In genomic region chr3:183178833-183179549, GRCh38 we compare ENCODE assay signal across 8 cellular contexts. TPM values are rescaled to one million over a fixed set of nuclear protein-coding genes. Genes with fewer than 3 reads are reported as not detected.
DNase-seq lines count a peak whose midpoint lies in the region; ATAC-seq and TF ChIP-seq lines count a peak whose summit lies in the region.

No MANE protein-coding gene starts in this region.

- DNase-seq in GM13976 (ENCODE audit: low spot score) = peak; percentile 80
- DNase-seq in activated CD4-positive, alpha-beta memory T cell treated with anti-CD3 and anti-CD28 coated beads, Interleukin-2, amount 10 ng/mL, durations not matched to agents 7 days and 5 days = peak; percentile 48
- peak; percentile 87 for DNase-seq in endodermal cell
- peak; percentile 38 to 60 (median 56) for DNase-seq in mucosa of descending colon
- DNase-seq in stimulated activated effector memory CD8-positive, alpha-beta T cell treated with anti-CD3 and anti-CD28 coated beads, Interleukin-12 subunit alpha, Interleukin-12 subunit beta, amount 100 ng/mL, for 72 hours (ENCODE audit: low spot score in 2 of 2) = peak; percentile 22 to 70
- DNase-seq in NCI-H1417 treated with DMSO at 0.1 percent for 48 hours (lab: John Stamatoyannopoulos, UW) = no peak

- peak overlapping the region; percentile 65 for H3K4me3 Mint-ChIP-seq in activated CD4-positive, alpha-beta memory T cell treated with anti-CD3 and anti-CD28 coated beads, Interleukin-2, amount 10 ng/mL, durations not matched to agents 7 days and 5 days
- H3K4me3 Mint-ChIP-seq in endodermal cell = peak overlapping the region; percentile 55
- H3K4me3 Mint-ChIP-seq in stimulated activated effector memory CD8-positive, alpha-beta T cell treated with anti-CD3 and anti-CD28 coated beads, Interleukin-12 subunit alpha, Interleukin-12 subunit beta, amount 100 ng/mL, for 72 hours = peak overlapping the region; percentile 74

- POLR2A ChIA-PET in activated CD4-positive, alpha-beta memory T cell treated with anti-CD3 and anti-CD28 coated beads, Interleukin-2, amount 10 ng/mL, durations not matched to agents 7 days and 5 days (lab: Charles Lee) = interaction anchor here (0.6 kb wide), 1 partner anchor 258 kb away, joined by 3 read pairs; no protein-coding TSS in a partner anchor

- H3K27me3 Mint-ChIP-seq in activated CD4-positive, alpha-beta memory T cell treated with anti-CD3 and anti-CD28 coated beads, Interleukin-2, amount 10 ng/mL, durations not matched to agents 7 days and 5 days = peaks cover 33% of the 10 kb centered on the region
- peaks cover 28% of the 10 kb centered on the region for H3K27me3 Mint-ChIP-seq in endodermal cell (ENCODE audit: insufficient read depth)

- intact Hi-C loops in mucosa of descending colon (cut with DNase I, micrococcal nuclease) = no loop called here

- 1 to 4% methylated on average over 24 to 68 of the region's 68 CpGs for WGBS in endodermal cell (ENCODE audit: insufficient coverage in 1 of 2, insufficient read length in 1 of 2), 2 experiments

- ATAC-seq in mucosa of descending colon = peak; percentile 54
- ATAC-seq in stimulated activated effector memory CD8-positive, alpha-beta T cell treated with anti-CD3 and anti-CD28 coated beads, Interleukin-12 subunit alpha, Interleukin-12 subunit beta, amount 100 ng/mL, for 72 hours = peak; percentile 81
- no peak for ATAC-seq in HG03108 (IDR thresholded peaks at IDR 0.05; ENCODE audit: unreplicated experiment)

- H3K4me1 Mint-ChIP-seq in activated CD4-positive, alpha-beta memory T cell treated with anti-CD3 and anti-CD28 coated beads, Interleukin-2, amount 10 ng/mL, durations not matched to agents 7 days and 5 days = peaks cover 12% of the 10 kb centered on the region
- H3K4me1 Mint-ChIP-seq in endodermal cell = peaks cover 16% of the 10 kb centered on the region
- H3K4me1 Mint-ChIP-seq in stimulated activated effector memory CD8-positive, alpha-beta T cell treated with anti-CD3 and anti-CD28 coated beads, Interleukin-12 subunit alpha, Interleukin-12 subunit beta, amount 100 ng/mL, for 72 hours = peaks cover 17% of the 10 kb centered on the region

- no peaks in the 10 kb centered on the region for H3K36me3 Mint-ChIP-seq in activated CD4-positive, alpha-beta memory T cell treated with anti-CD3 and anti-CD28 coated beads, Interleukin-2, amount 10 ng/mL, durations not matched to agents 7 days and 5 days (ENCODE audit: low read depth)
- H3K36me3 Mint-ChIP-seq in endodermal cell (ENCODE audit: low read depth) = peaks cover 22% of the 10 kb centered on the region
- no peaks in the 10 kb centered on the region for H3K36me3 Mint-ChIP-seq in stimulated activated effector memory CD8-positive, alpha-beta T cell treated with anti-CD3 and anti-CD28 coated beads, Interleukin-12 subunit alpha, Interleukin-12 subunit beta, amount 100 ng/mL, for 72 hours

- H3K9me3 ChIP-seq in HUES48 (ENCODE audit: control insufficient read depth, insufficient read depth, low read length) (no peaks in the 10 kb centered on the region), endodermal cell (ENCODE audit: control insufficient read depth, low read length) (no peaks in the 10 kb centered on the region), mucosa of descending colon (no peaks in the 10 kb centered on the region)

- no peak overlapping the region for H3K27ac Mint-ChIP-seq in activated CD4-positive, alpha-beta memory T cell treated with anti-CD3 and anti-CD28 coated beads, Interleukin-2, amount 10 ng/mL, durations not matched to agents 7 days and 5 days
- H3K27ac Mint-ChIP-seq in endodermal cell = no peak overlapping the region
- H3K27ac Mint-ChIP-seq in stimulated activated effector memory CD8-positive, alpha-beta T cell treated with anti-CD3 and anti-CD28 coated beads, Interleukin-12 subunit alpha, Interleukin-12 subunit beta, amount 100 ng/mL, for 72 hours = no peak overlapping the region

- no peaks in the 10 kb centered on the region for H3K9me3 Mint-ChIP-seq in activated CD4-positive, alpha-beta memory T cell treated with anti-CD3 and anti-CD28 coated beads, Interleukin-2, amount 10 ng/mL, durations not matched to agents 7 days and 5 days
- H3K9me3 Mint-ChIP-seq in endodermal cell = no peaks in the 10 kb centered on the region
- H3K9me3 Mint-ChIP-seq in stimulated activated effector memory CD8-positive, alpha-beta T cell treated with anti-CD3 and anti-CD28 coated beads, Interleukin-12 subunit alpha, Interleukin-12 subunit beta, amount 100 ng/mL, for 72 hours = no peaks in the 10 kb centered on the region

- CTCF ChIA-PET in activated CD4-positive, alpha-beta memory T cell treated with anti-CD3 and anti-CD28 coated beads, Interleukin-2, amount 10 ng/mL, durations not matched to agents 7 days and 5 days (lab: Charles Lee) = interaction anchor here (0.7 to 2.4 kb wide), 6 partner anchors 13 to 206 kb away, joined by 3 to 7 read pairs (median 4); no protein-coding TSS in a partner anchor

- H3K4me1 ChIP-seq in HUES48 (ENCODE audit: control insufficient read depth, insufficient read depth, low read length) (peaks cover 6% of the 10 kb centered on the region), endodermal cell (ENCODE audit: control insufficient read depth, insufficient read depth, low read length) (no peaks in the 10 kb centered on the region), mucosa of descending colon (ENCODE audit: low read depth) (peaks cover 15% of the 10 kb centered on the region)

- no peaks in the 10 kb centered on the region for H3K36me3 ChIP-seq in HUES48 (ENCODE audit: control insufficient read depth, insufficient read depth, low read length)
- peaks cover 4% of the 10 kb centered on the region for H3K36me3 ChIP-seq in endodermal cell (ENCODE audit: control insufficient read depth, insufficient read depth, low read length)
- H3K36me3 ChIP-seq in mucosa of descending colon (ENCODE audit: low read depth) = no peaks in the 10 kb centered on the region

- in situ Hi-C loops in GM13976 (cut with MboI; ENCODE audit: low sequenced_read_pairs, unreplicated experiment) = no loop called here

- TF ChIP-seq CTCF in GM13976 (IDR thresholded peaks at IDR 0.05; ENCODE audit: borderline replicate concordance, control extremely low read depth, extremely low read depth, insufficient read depth, missing control alignments) = peak; percentile 54
- peak; percentile 61 for TF ChIP-seq CTCF in endodermal cell (conservative IDR thresholded peaks at IDR 0.05)
- no peak for TF ChIP-seq CTCF in mucosa of descending colon (IDR thresholded peaks at IDR 0.05)

- no peak overlapping the region for H3K27ac ChIP-seq in HUES48 (ENCODE audit: low read depth, low read length)
- H3K27ac ChIP-seq in endodermal cell (ENCODE audit: low read depth, low read length) = no peak overlapping the region

- no peak overlapping the region for H3K9ac ChIP-seq in HUES48 (ENCODE audit: low read depth, low read length)
- peak overlapping the region; percentile 34 for H3K9ac ChIP-seq in endodermal cell (ENCODE audit: extremely low read depth, low read length, poor library complexity, severe bottlenecking)

- H3K4me3 ChIP-seq in HUES48 (ENCODE audit: low read depth, low read length) = peak overlapping the region; percentile 69
- peak overlapping the region; percentile 80 for H3K4me3 ChIP-seq in endodermal cell (ENCODE audit: low read length)
- no peak overlapping the region for H3K4me3 ChIP-seq in mucosa of descending colon

- peaks cover 34% of the 10 kb centered on the region for H3K27me3 ChIP-seq in HUES48 (ENCODE audit: control insufficient read depth, insufficient read depth, low read length)
- H3K27me3 ChIP-seq in endodermal cell (ENCODE audit: control insufficient read depth, insufficient read depth, low read length, poor library complexity, severe bottlenecking) = peaks cover 13% of the 10 kb centered on the region

RNA-seq across cellular contexts. Expression of gene LAMP3, which starts 16.5 kb away (rescaled TPM):
- total RNA-seq in activated CD4-positive, alpha-beta memory T cell treated with anti-CD3 and anti-CD28 coated beads, Interleukin-2, amount 10 ng/mL, durations not matched to agents 7 days and 5 days = 10 to 100 TPM; 13.6 to 13.8 TPM
- total RNA-seq in endodermal cell = 1 to 10 TPM in 1 of 2 donors, under 1 TPM in 1; 0.55 to 1.1 TPM
- 1.7 TPM for polyA plus RNA-seq in endodermal cell (2013, experiment 1 of 2)
- polyA plus RNA-seq in endodermal cell (2013, experiment 2 of 2) = 2.0 TPM
- total RNA-seq in mucosa of descending colon = under 1 TPM; 0.44 to 0.99 (median 0.49) TPM

Comparison
In these comparisons a context has a peak if more than half of its experiments do, and no peak if none do; other contexts are left out.
1. RNA of gene LAMP3, which starts 16.5 kb away (total RNA-seq): 13.6 to 13.8 TPM in activated CD4-positive, alpha-beta memory T cell treated with anti-CD3 and anti-CD28 coated beads, Interleukin-2, amount 10 ng/mL, durations not matched to agents 7 days and 5 days; 0.55 to 1.1 TPM in endodermal cell and 0.44 to 0.99 TPM in mucosa of descending colon; every median in the first group is over 4 times any median in the second.
2. Peak in every context shown above with its lines, with median percentiles within 50 percentile points of each other: H3K4me3 Mint-ChIP-seq.